20 cellular contexts compared by ENCODE assay signal in genomic region chr10:103147645-103148044, GRCh38.
"Had no signal": no experiment of that assay in that cellular context is flagged by ENCODE, and none has a peak within 500 bp of the region (broad histone marks: within the 10 kb centered on the region; RNA-seq: fewer than 3 reads in every experiment).

No MANE protein-coding gene starts in this region.

- H3K36me3 ChIP-seq: vagina had no signal

- H3K27me3 Mint-ChIP-seq: activated CD4-positive, alpha-beta T cell treated with anti-CD3 and anti-CD28 coated beads, Interleukin-2, amount 10 ng/mL, durations not matched to agents 7 days and 5 days; natural killer cell treated with Interleukin-12 subunit alpha and Interleukin-12 subunit beta and Interleukin-15 and Interleukin-18, amount 100 ng/mL, for 72 hours had no signal

- H3K4me1 ChIP-seq: foreskin keratinocyte had no signal

- H3K27me3 ChIP-seq: foreskin keratinocyte, transverse colon, vagina had no signal

- H3K4me3 Mint-ChIP-seq: activated CD4-positive, alpha-beta T cell treated with anti-CD3 and anti-CD28 coated beads, Interleukin-2, amount 10 ng/mL, durations not matched to agents 7 days and 5 days; activated T-cell treated with anti-CD3 and anti-CD28 coated beads, Interleukin-2, amount 50 U/mL, for 4 hours; endodermal cell; mesothelial cell of epicardium; natural killer cell treated with Interleukin-12 subunit alpha and Interleukin-12 subunit beta and Interleukin-15 and Interleukin-18, amount 100 ng/mL, for 72 hours had no signal

- H3K9me3 ChIP-seq: transverse colon, vagina had no signal

- H3K4me3 ChIP-seq: skin epidermis, transverse colon, vagina had no signal

- DNase-seq: activated CD4-positive, alpha-beta T cell treated with anti-CD3 and anti-CD28 coated beads, Interleukin-2, amount 10 ng/mL, durations not matched to agents 7 days and 5 days; activated CD8-positive, alpha-beta memory T cell treated with anti-CD3 and anti-CD28 coated beads, Interleukin-2, amount 50 U/mL, for 4 hours; activated T-cell treated with anti-CD3 and anti-CD28 coated beads, Interleukin-2, amount 50 U/mL, for 4 hours; endodermal cell; foreskin keratinocyte; glutamatergic neuron; hypothalamus; nucleus accumbens; right cardiac atrium; stimulated activated naive CD8-positive, alpha-beta T cell treated with anti-CD3 and anti-CD28 coated beads, Interleukin-15, Interleukin-2, amounts not matched to agents 100 U/mL and 50 U/mL, for 24 hours; substantia nigra; transverse colon had no signal

- ATAC-seq: activated CD4-positive, CD25-positive, alpha-beta regulatory T cell treated with anti-CD3 and anti-CD28 coated beads, Interleukin-2, amount 50 U/mL, for 24 hours; activated naive CD4-positive, alpha-beta T cell treated with anti-CD3 and anti-CD28 coated beads, Interleukin-2, amount 50 U/mL, for 72 hours; activated T-cell treated with anti-CD3 and anti-CD28 coated beads, Interleukin-2, amount 50 U/mL, for 4 hours; foreskin keratinocyte; left lobe of liver; natural killer cell treated with Interleukin-12 subunit alpha and Interleukin-12 subunit beta and Interleukin-15 and Interleukin-18, amount 100 ng/mL, for 72 hours; right cardiac atrium; stimulated activated naive CD8-positive, alpha-beta T cell treated with anti-CD3 and anti-CD28 coated beads, Interleukin-15, Interleukin-2, amounts not matched to agents 100 U/mL and 50 U/mL, for 24 hours had no signal

- H3K27ac ChIP-seq: epithelial cell of prostate, foreskin keratinocyte, skin epidermis, transverse colon, vagina had no signal

- H3K4me1 Mint-ChIP-seq: activated CD4-positive, alpha-beta T cell treated with anti-CD3 and anti-CD28 coated beads, Interleukin-2, amount 10 ng/mL, durations not matched to agents 7 days and 5 days had no signal

- H3K27ac Mint-ChIP-seq: activated CD4-positive, alpha-beta T cell treated with anti-CD3 and anti-CD28 coated beads, Interleukin-2, amount 10 ng/mL, durations not matched to agents 7 days and 5 days; activated naive CD4-positive, alpha-beta T cell treated with anti-CD3 and anti-CD28 coated beads, Interleukin-2, amount 50 U/mL, for 72 hours; endodermal cell; natural killer cell treated with Interleukin-12 subunit alpha and Interleukin-12 subunit beta and Interleukin-15 and Interleukin-18, amount 100 ng/mL, for 72 hours had no signal

- H3K36me3 Mint-ChIP-seq: natural killer cell treated with Interleukin-12 subunit alpha and Interleukin-12 subunit beta and Interleukin-15 and Interleukin-18, amount 100 ng/mL, for 72 hours had no signal
